ENCODE assay signal across 2 cellular contexts in genomic region chr19:20068559-20068958, GRCh38. TPM values are rescaled to one million over a fixed set of nuclear protein-coding genes. Genes with fewer than 3 reads are reported as not detected.
"Had no signal": no experiment of that assay in that cellular context is flagged by ENCODE, and none has a peak within 500 bp of the region (broad histone marks: within the 10 kb centered on the region; RNA-seq: fewer than 3 reads in every experiment).

No MANE protein-coding gene starts in this region.

RNA-seq across cellular contexts. Expression of gene ZNF90, which starts 9.2 kb away (rescaled TPM):
- total RNA-seq: myocyte had no signal

RNA-seq across cellular contexts. Expression of gene ZNF682, which starts 29.3 kb away (rescaled TPM):
- polyA plus RNA-seq: mammary epithelial cell had no signal
